8 cellular contexts compared by ENCODE assay signal in genomic region chr14:105699706-105700105, GRCh38.
A peak's percentile ranks its signal among the peaks of the same experiment; 100 is the strongest.
DNase-seq lines count a peak whose midpoint lies in the region; ATAC-seq, FAIRE-seq and TF ChIP-seq lines count a peak whose summit lies in the region.
"Not testable (repeated sequence)": the region's sequence is repeated elsewhere in the genome, so short reads cannot be mapped to it uniquely, and the experiment has no call there.

No MANE protein-coding gene starts in this region.

- not testable (repeated sequence) for H3F3A ChIP-seq in MM.1S (ENCODE audit: insufficient read depth, low read length)

- not testable (repeated sequence) for FAIRE-seq in GM12878 (lab: Jason Lieb, UNC)

- not testable (repeated sequence) for H3K4me2 ChIP-seq in MM.1S (ENCODE audit: low read depth, low read length)
- H3K4me2 ChIP-seq in GM12878 (ENCODE audit: control insufficient read depth, insufficient read depth) = peak overlapping the region; percentile 30; the same call in 1 of the 2 replicates

- H3K36me3 Mint-ChIP-seq in memory B cell = not testable (repeated sequence)

- in situ Hi-C loops in GM12878 (cut with MboI) = loop anchor here (10.0 kb wide), 2 partner anchors 115 to 575 kb away; no protein-coding TSS in a partner anchor

- H3K36me3 ChIP-seq in MM.1S (replicated peaks; ENCODE audit: insufficient read depth, low read length); GM12878 (ENCODE audit: control insufficient read depth in 2 of 2, insufficient read depth in 2 of 2, low read length in 1 of 2); spleen; aorta (ENCODE audit: control insufficient read depth in 1 of 2, insufficient read depth in 2 of 2, low read length in 1 of 2): not testable (repeated sequence)

- TF ChIP-seq RAD21 in GM12878 (IDR thresholded peaks at IDR 0.05; ENCODE audit: insufficient read depth, low read depth, low read length) = not testable (repeated sequence)

- not testable (repeated sequence) for H3K9me2 ChIP-seq in MM.1S (replicated peaks; ENCODE audit: insufficient read depth, low read length)

- ATAC-seq in GM12878 (peak; percentile 0), left cardiac atrium (peak; percentile 7 to 26), aorta (ENCODE audit: low FRiP score) (peak; percentile 53)
- ATAC-seq in memory B cell (ENCODE audit: low read depth) = not testable (repeated sequence)

- intact Hi-C loops in GM12878 (cut with micrococcal nuclease; ENCODE audit: unreplicated experiment) = loop anchor here (5.0 to 10.0 kb wide), 2 partner anchors 163 to 575 kb away; no protein-coding TSS in a partner anchor
- intact Hi-C loops in left cardiac atrium (cut with DNase I); spleen (cut with DNase I; ENCODE audit: low total_unique reads); aorta (cut with DNase I): not testable (repeated sequence)

- TF ChIP-seq POLR2A in Raji (IDR thresholded peaks at IDR 0.05; ENCODE audit: insufficient read depth, low read depth, low read length) (0 out of 2 replicates have a peak, but pooled peaks have one; percentile 8), GM12878 (IDR thresholded peaks at IDR 0.05; ENCODE audit: low read depth, low read length) (peak; percentile 62; the same call in 1 of the 2 replicates)
- TF ChIP-seq POLR2A in spleen (IDR thresholded peaks at IDR 0.05) = not testable (repeated sequence)

- H3K9me3 ChIP-seq in MM.1S (replicated peaks; ENCODE audit: insufficient read depth, low read length); GM12878 (replicated peaks; ENCODE audit: control insufficient read depth, insufficient read depth, low read length); spleen; aorta (ENCODE audit: control insufficient read depth, low read length): not testable (repeated sequence)

- peak overlapping the region; percentile 51 for H3K4me3 ChIP-seq in GM12865 (ENCODE audit: low read depth, low read length)
- not testable (repeated sequence) for H3K4me3 ChIP-seq in MM.1S (ENCODE audit: low read length); GM12878; spleen; aorta (ENCODE audit: low read length in 2 of 2)

- H3K9me3 Mint-ChIP-seq in memory B cell = not testable (repeated sequence)

- TF ChIP-seq EP300 in GM12878 (IDR thresholded peaks at IDR 0.05; ENCODE audit: borderline replicate concordance in 1 of 2, control insufficient read depth in 1 of 2, low read depth in 2 of 2, low read length in 2 of 2) = not testable (repeated sequence)

- RAD21 ChIA-PET in GM12878 (lab: Charles Lee; ENCODE audit: unreplicated experiment) = not testable (repeated sequence)

- not testable (repeated sequence) for H3K79me2 ChIP-seq in MM.1S (ENCODE audit: low read length)
- peaks cover 31% of the 10 kb centered on the region for H3K79me2 ChIP-seq in GM12878 (ENCODE audit: control insufficient read depth, insufficient read depth, low read length)

- not testable (repeated sequence) for H3K9ac ChIP-seq in MM.1S (ENCODE audit: low read length)
- H3K9ac ChIP-seq in GM12878 (ENCODE audit: control insufficient read depth, insufficient read depth, low read length) = peak overlapping the region; percentile 64

- SMC1A ChIA-PET in GM12878 (lab: Charles Lee; ENCODE audit: uncharacterized antibody, unreplicated experiment) = not testable (repeated sequence)

- H3K27me3 Mint-ChIP-seq in memory B cell = not testable (repeated sequence)

- H3K27ac ChIP-seq in MM.1S (ENCODE audit: low read length) (peak overlapping the region; percentile 41; the same call in 1 of the 2 replicates), GM12878 (ENCODE audit: control insufficient read depth, insufficient read depth) (peak overlapping the region; percentile 98), spleen (peak overlapping the region in 6 of 8 donors; percentile 45 to 89 (median 75))
- H3K27ac ChIP-seq in aorta (ENCODE audit: low read depth in 1 of 2, low read length in 2 of 2) = not testable (repeated sequence)

- DNase-seq in GM12865 (ENCODE audit: low read depth) (peak; percentile 41), memory B cell (ENCODE audit: low spot score in 2 of 2) (peak in 1 of 2 donors; percentile 25), spleen (peak; percentile 82), aorta (peak in 1 of 2 donors; percentile 72)
- DNase-seq in MM.1S; GM12878 (ENCODE audit: low read depth, low spot score); left cardiac atrium: not testable (repeated sequence)

- not testable (repeated sequence) for TF ChIP-seq CTCF in GM12865 (IDR thresholded peaks at IDR 0.05; ENCODE audit: insufficient read depth, low read depth, low read length, missing control alignments); MM.1S (IDR thresholded peaks at IDR 0.05; ENCODE audit: low read length); GM12878 (IDR thresholded peaks at IDR 0.05 in 2 of 3, conservative IDR thresholded peaks at IDR 0.05 in 1 of 3; ENCODE audit: control insufficient read depth in 2 of 3, extremely low read depth in 1 of 3, insufficient read depth in 1 of 3, low read depth in 3 of 3, low read length in 3 of 3); spleen (IDR thresholded peaks at IDR 0.05 in 8 of 11, conservative IDR thresholded peaks at IDR 0.05 in 3 of 11)

- 34% methylated on average over 9 of the region's 9 CpGs for WGBS in GM12878 (ENCODE audit: insufficient coverage, insufficient replicate concordance, low lambda C conversion rate, missing lambda C conversion rate)
- 71 to 83% (median 80%) methylated on average over 6 to 9 of the region's 9 CpGs for WGBS in spleen, 5 donors
- WGBS in aorta, 2 donors = 78 to 80% methylated on average over 6 to 9 of the region's 9 CpGs

- peak overlapping the region; percentile 80 for H3K4me3 Mint-ChIP-seq in memory B cell

- peak overlapping the region; percentile 98 for H3K27ac Mint-ChIP-seq in memory B cell

- H3K4me1 ChIP-seq in MM.1S (ENCODE audit: low read length) (peaks cover 23% of the 10 kb centered on the region), GM12878 (ENCODE audit: control insufficient read depth, insufficient read depth, low read length) (peaks cover 44% of the 10 kb centered on the region)
- not testable (repeated sequence) for H3K4me1 ChIP-seq in spleen; aorta (ENCODE audit: control insufficient read depth in 1 of 2, insufficient read depth in 2 of 2, low read length in 2 of 2)

- BruUV-seq in GM12878 (replicated peaks; lab: Mats Ljungman, UMichigan) = not testable (repeated sequence)

- POLR2A ChIA-PET in GM12878 (lab: Charles Lee) = not testable (repeated sequence)

- CTCF ChIA-PET in GM12878 (lab: Yijun Ruan, JAX) = not testable (repeated sequence)

- peaks cover 43% of the 10 kb centered on the region for H3K4me1 Mint-ChIP-seq in memory B cell

- H3K27me3 ChIP-seq in MM.1S (replicated peaks; ENCODE audit: insufficient read depth, low read length); GM12878 (replicated peaks in 1 of 2; ENCODE audit: control insufficient read depth in 2 of 2, insufficient read depth in 2 of 2, low read length in 1 of 2); spleen (replicated peaks in 1 of 7); aorta (ENCODE audit: control insufficient read depth in 1 of 2, insufficient read depth in 2 of 2, low read length in 1 of 2): not testable (repeated sequence)

- not testable (repeated sequence) for H4K20me1 ChIP-seq in MM.1S (ENCODE audit: insufficient read depth, low read length); GM12878 (ENCODE audit: control insufficient read depth, insufficient read depth)

- H2AFZ ChIP-seq in MM.1S (ENCODE audit: low read length); GM12878 (ENCODE audit: control insufficient read depth, low read depth, low read length): not testable (repeated sequence)
